9 cellular contexts compared by ENCODE assay signal in the genomic region with DNA sequence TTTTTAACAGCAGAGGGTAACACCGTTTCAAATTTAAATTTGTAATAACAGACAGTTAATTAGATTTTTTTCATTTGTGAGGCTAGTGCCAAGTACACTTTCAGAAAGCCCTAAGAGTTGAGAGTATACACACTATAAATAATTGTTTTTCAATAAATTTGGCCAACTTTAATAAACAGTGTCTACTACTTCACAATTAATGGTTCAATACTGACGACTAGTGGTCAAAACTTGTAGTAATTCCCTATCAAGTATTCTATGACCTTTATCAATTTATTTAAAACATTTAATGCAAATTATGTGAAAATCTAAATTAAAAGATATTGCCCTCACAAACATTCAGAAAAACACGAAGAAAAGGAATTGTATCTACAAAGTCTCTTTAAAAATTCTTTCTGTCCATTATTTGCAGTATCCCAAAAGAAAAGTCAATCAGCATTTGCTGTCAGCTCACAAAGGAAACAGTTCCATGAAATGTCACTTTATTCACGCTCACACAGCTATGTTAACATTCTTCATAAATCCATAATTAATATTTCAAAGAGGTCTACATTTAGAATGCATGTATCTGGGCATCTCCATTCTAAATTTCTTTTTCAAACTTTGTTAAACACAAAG.
DNase-seq lines count a peak whose midpoint lies in the region; ATAC-seq, FAIRE-seq and TF ChIP-seq lines count a peak whose summit lies in the region.
"Had no signal": no experiment of that assay in that cellular context is flagged by ENCODE, and none has a peak within 500 bp of the region (broad histone marks: within the 10 kb centered on the region; RNA-seq: fewer than 3 reads in every experiment).

No MANE protein-coding gene starts in this region.

- H3K4me2 ChIP-seq in OCI-LY7 (ENCODE audit: low read length) = no peak overlapping the region

- POLR2A ChIA-PET in OCI-LY7 (lab: Charles Lee) = interaction anchor here (0.6 kb wide), 1 partner anchor 10 kb away, joined by 3 read pairs; no protein-coding TSS in a partner anchor

- peaks cover 24% of the 10 kb centered on the region for H3K36me3 ChIP-seq in OCI-LY7 (ENCODE audit: insufficient read depth, low read length)
- no peaks in the 10 kb centered on the region for H3K36me3 ChIP-seq in esophagus squamous epithelium

- no peaks in the 10 kb centered on the region for H3K79me2 ChIP-seq in OCI-LY7 (ENCODE audit: insufficient read depth, low read depth, low read length)

- no peak overlapping the region for H2AFZ ChIP-seq in OCI-LY7 (ENCODE audit: low read length)

- no peaks in the 10 kb centered on the region for H3K9me3 ChIP-seq in OCI-LY7 (ENCODE audit: low read length)
- H3K9me3 ChIP-seq in esophagus squamous epithelium = no peaks in the 10 kb centered on the region

- CTCF ChIA-PET in OCI-LY7 (lab: Charles Lee; ENCODE audit: unreplicated experiment) = no interaction called here

- TF ChIP-seq CTCF in OCI-LY7 (conservative IDR thresholded peaks at IDR 0.05; ENCODE audit: low read length) (peak; percentile 91), esophagus squamous epithelium (IDR thresholded peaks at IDR 0.05) (peak in 5 of 6 experiments; percentile 35 to 72 (median 52))

- intact Hi-C loops in OCI-LY7 (cut with micrococcal nuclease; ENCODE audit: unreplicated experiment) (loop anchor here (10.0 kb wide), 1 partner anchor 134 kb away; no protein-coding TSS in a partner anchor), esophagus squamous epithelium (cut with DNase I) (loop anchor here (10.0 kb wide), 1 partner anchor 796 kb away; no protein-coding TSS in a partner anchor)

- H4K20me1 ChIP-seq in OCI-LY7 (ENCODE audit: insufficient read depth, low read length) = no peaks in the 10 kb centered on the region

- peak; percentile 38 for DNase-seq in NCI-H2107 treated with DMSO at 0.1 percent for 48 hours (lab: John Stamatoyannopoulos, UW; ENCODE audit: unreplicated experiment)
- no peak for DNase-seq in NCI-H2107 (lab: John Stamatoyannopoulos, UW)
- DNase-seq in OCI-LY7 (ENCODE audit: low spot score) = peak; percentile 41
- DNase-seq in esophagus squamous epithelium (lab: John Stamatoyannopoulos, UW) = no peak
- peak; percentile 4 for DNase-seq in putamen (ENCODE audit: low spot score)
- no peak for DNase-seq in urothelium cell line (ENCODE audit: low spot score)
- DNase-seq: activated naive CD8-positive, alpha-beta T cell treated with anti-CD3 and anti-CD28 coated beads, Interleukin-2, amount 10 ng/mL, durations not matched to agents 7 days and 5 days had no signal

- H3K27ac ChIP-seq in OCI-LY7 (ENCODE audit: low read depth, low read length, poor library complexity, severe bottlenecking) = no peak overlapping the region
- no peak overlapping the region for H3K27ac ChIP-seq in esophagus squamous epithelium

- no TSS peak for BruUV-seq in OCI-LY7 (replicated peaks; lab: Mats Ljungman, UMichigan)

- H3K4me3 ChIP-seq in OCI-LY7 (ENCODE audit: low read depth, low read length, poor library complexity, severe bottlenecking) = no peak overlapping the region
- H3K4me3 ChIP-seq in esophagus squamous epithelium = no peak overlapping the region

- H3K9me2 ChIP-seq in OCI-LY7 (ENCODE audit: insufficient read depth, low read length) = no peaks in the 10 kb centered on the region

- H3K4me1 ChIP-seq in OCI-LY7 (ENCODE audit: insufficient read depth, low read length, poor library complexity, severe bottlenecking) = no peaks in the 10 kb centered on the region
- no peaks in the 10 kb centered on the region for H3K4me1 ChIP-seq in esophagus squamous epithelium

- TF ChIP-seq POLR2A in esophagus squamous epithelium (IDR thresholded peaks at IDR 0.05) = no peak

- 24 to 29% methylated on average over 4 of the region's 4 CpGs for WGBS in esophagus squamous epithelium, 2 donors

- FAIRE-seq in urothelium cell line (lab: Jason Lieb, UNC) = no peak

- peak; percentile 67 for ATAC-seq in HG02870 (IDR thresholded peaks at IDR 0.05; ENCODE audit: unreplicated experiment)
- ATAC-seq in HG02973 (IDR thresholded peaks at IDR 0.05; ENCODE audit: unreplicated experiment) = no peak

- H3K27me3 ChIP-seq in esophagus squamous epithelium = no peaks in the 10 kb centered on the region

Comparison
In these comparisons a context has a peak if more than half of its experiments do, and no peak if none do; other contexts are left out.
1. DNase-seq: peak in NCI-H2107 treated with DMSO at 0.1 percent for 48 hours (single experiment), OCI-LY7 (single experiment) and putamen (single experiment); none in NCI-H2107 (single experiment), esophagus squamous epithelium (single experiment) and urothelium cell line (single experiment).